ENCODE assay signal across 1 cellular context in genomic region chr17:75087558-75088453, GRCh38.
TF ChIP-seq lines count a peak whose summit lies in the region.

Gene SLC16A5, plus strand, starts transcription at chr17:75087954. Its CDS starts 5,683 bp downstream, at chr17:75093637.

TF ChIP-seq in HepG2, 621 proteins besides CTCF, POLR2A, EP300 and RAD21 (continued from another document):
- TF ChIP-seq MNT (IDR thresholded peaks at IDR 0.05), result no peak
- no peak for TF ChIP-seq NFIC (IDR thresholded peaks at IDR 0.05; ENCODE audit: low read length)
- TF ChIP-seq MYNN (CRISPR knock-in tag; IDR thresholded peaks at IDR 0.05; ENCODE audit: low read depth), result no peak
- TF ChIP-seq KDM2A (CRISPR knock-in tag; IDR thresholded peaks at IDR 0.05; ENCODE audit: borderline replicate concordance, low read depth), result peak; percentile 26; the same call in 1 of the 2 replicates
- no peak for TF ChIP-seq SNAPC2 (CRISPR knock-in tag; IDR thresholded peaks at IDR 0.05)
- no peak for TF ChIP-seq CEBPZ (IDR thresholded peaks at IDR 0.05; ENCODE audit: low read length)
- no peak for TF ChIP-seq NFAT5 (CRISPR knock-in tag; IDR thresholded peaks at IDR 0.05)
- TF ChIP-seq IRF1 (CRISPR knock-in tag; IDR thresholded peaks at IDR 0.05; ENCODE audit: low read depth), result no peak
- no peak; the same call in 1 of the 2 replicates for TF ChIP-seq TSC22D2 (CRISPR knock-in tag; IDR thresholded peaks at IDR 0.05; ENCODE audit: borderline replicate concordance)
- TF ChIP-seq ZNF878 (CRISPR knock-in tag; IDR thresholded peaks at IDR 0.05), result no peak
- TF ChIP-seq MXD1 (CRISPR knock-in tag; IDR thresholded peaks at IDR 0.05), result no peak
- TF ChIP-seq LCORL (IDR thresholded peaks at IDR 0.05), result no peak
- no peak for TF ChIP-seq LCORL (CRISPR knock-in tag; IDR thresholded peaks at IDR 0.05)
- no peak for TF ChIP-seq DMAP1 (CRISPR knock-in tag; IDR thresholded peaks at IDR 0.05)
- TF ChIP-seq PRDM10 (CRISPR knock-in tag; IDR thresholded peaks at IDR 0.05; ENCODE audit: low read depth), result no peak
- TF ChIP-seq NBN (conservative IDR thresholded peaks at IDR 0.05), result no peak
- 0 out of 2 replicates have a peak, but pooled peaks have one; percentile 10 for TF ChIP-seq KLF9 (CRISPR knock-in tag; IDR thresholded peaks at IDR 0.05; ENCODE audit: low read depth)
- TF ChIP-seq RORA (CRISPR knock-in tag; IDR thresholded peaks at IDR 0.05), result no peak
- TF ChIP-seq ZNF674 (CRISPR knock-in tag; IDR thresholded peaks at IDR 0.05; ENCODE audit: low read depth), result no peak
